2 cellular contexts compared by ENCODE assay signal in genomic region chr15:52005748-52006701, GRCh38.
TF ChIP-seq lines count a peak whose summit lies in the region.

No MANE protein-coding gene starts in this region.

TF ChIP-seq in IMR-90, 13 proteins besides CTCF, POLR2A, EP300 and RAD21:
- no peak for TF ChIP-seq NFE2L2 (IDR thresholded peaks at IDR 0.05; ENCODE audit: low read depth, low read length)
- TF ChIP-seq ELK1 (IDR thresholded peaks at IDR 0.05; ENCODE audit: borderline replicate concordance, low read depth, low read length), result no peak
- no peak for TF ChIP-seq MXI1 (IDR thresholded peaks at IDR 0.05; ENCODE audit: borderline replicate concordance, low read depth, low read length)
- 0 out of 2 replicates have a peak, but pooled peaks have one; percentile 26 for TF ChIP-seq FOS (IDR thresholded peaks at IDR 0.05; ENCODE audit: low read depth, low read length)
- TF ChIP-seq BHLHE40 (IDR thresholded peaks at IDR 0.05; ENCODE audit: low read depth, low read length), result peak; percentile 29; the same call in 1 of the 2 replicates
- no peak for TF ChIP-seq SMC3 (IDR thresholded peaks at IDR 0.05; ENCODE audit: low read depth, low read length)
- TF ChIP-seq MAFK (IDR thresholded peaks at IDR 0.05; ENCODE audit: low read depth, low read length), result no peak
- no peak for TF ChIP-seq CHD1 (IDR thresholded peaks at IDR 0.05; ENCODE audit: low read depth, low read length)
- TF ChIP-seq MAZ (IDR thresholded peaks at IDR 0.05; ENCODE audit: borderline replicate concordance, low read depth, low read length), result no peak
- TF ChIP-seq USF2 (IDR thresholded peaks at IDR 0.05; ENCODE audit: low read depth, low read length), result no peak
- TF ChIP-seq CEBPB (IDR thresholded peaks at IDR 0.05; ENCODE audit: low read depth, low read length), result no peak
- TF ChIP-seq RCOR1 (IDR thresholded peaks at IDR 0.05; ENCODE audit: insufficient replicate concordance, low read length), result no peak

TF ChIP-seq in endothelial cell of umbilical vein, 7 proteins besides CTCF, POLR2A, EP300 and RAD21:
- TF ChIP-seq JUN (IDR thresholded peaks at IDR 0.05; ENCODE audit: borderline replicate concordance, insufficient read depth, insufficient read length, low read depth) (peak; percentile 56), POLR2AphosphoS5 (IDR thresholded peaks at IDR 0.05; ENCODE audit: insufficient read depth, low read depth, low read length) (no peak), FOS (IDR thresholded peaks at IDR 0.05; ENCODE audit: borderline replicate concordance, insufficient read depth, low read length) (peak; percentile 83)
